ENCODE assay signal across 1 cellular context in genomic region chr20:52614036-52614863, GRCh38.
TF ChIP-seq lines count a peak whose summit lies in the region.

No MANE protein-coding gene starts in this region.

TF ChIP-seq in HepG2, 621 proteins besides CTCF, POLR2A, EP300 and RAD21 (continued from another document):
- no peak for TF ChIP-seq NR1H2 (CRISPR knock-in tag; IDR thresholded peaks at IDR 0.05; ENCODE audit: borderline replicate concordance, low read depth)
- no peak for TF ChIP-seq ZNF790 (CRISPR knock-in tag; IDR thresholded peaks at IDR 0.05; ENCODE audit: borderline replicate concordance)
- TF ChIP-seq PCBP1 (IDR thresholded peaks at IDR 0.05; ENCODE audit: borderline replicate concordance, low read depth, low read length): peak; percentile 91; the same call in 1 of the 2 replicates
- TF ChIP-seq, protein P1, sequence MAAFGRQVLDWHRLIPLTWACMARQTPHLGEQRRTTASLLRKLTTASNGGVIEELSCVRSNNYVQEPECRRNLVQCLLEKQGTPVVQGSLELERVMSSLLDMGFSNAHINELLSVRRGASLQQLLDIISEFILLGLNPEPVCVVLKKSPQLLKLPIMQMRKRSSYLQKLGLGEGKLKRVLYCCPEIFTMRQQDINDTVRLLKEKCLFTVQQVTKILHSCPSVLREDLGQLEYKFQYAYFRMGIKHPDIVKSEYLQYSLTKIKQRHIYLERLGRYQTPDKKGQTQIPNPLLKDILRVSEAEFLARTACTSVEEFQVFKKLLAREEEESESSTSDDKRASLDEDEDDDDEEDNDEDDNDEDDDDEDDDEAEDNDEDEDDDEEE (CRISPR knock-in tag; IDR thresholded peaks at IDR 0.05): no peak
